Comparison of ENCODE assay signal across 35 cellular contexts in the genomic region with DNA sequence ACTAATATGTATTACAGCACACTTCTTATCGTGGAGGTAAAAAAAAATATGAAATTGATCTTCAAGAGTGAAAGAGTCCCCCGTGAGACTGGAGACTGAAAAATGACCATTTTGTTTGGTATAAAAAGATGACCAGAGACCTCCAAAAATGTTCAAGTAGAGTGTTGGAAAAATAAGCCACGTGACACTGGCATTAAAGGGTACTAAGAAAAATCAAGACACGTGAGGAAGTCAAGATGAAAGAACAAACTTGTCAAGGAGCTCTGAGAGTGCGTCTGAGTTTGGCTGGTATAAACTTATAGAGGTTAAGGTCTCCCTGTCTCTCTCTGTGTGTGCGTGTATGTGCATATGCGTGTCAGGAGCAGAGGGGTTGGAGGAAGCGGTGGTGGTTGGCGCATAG.
"Had no signal": no experiment of that assay in that cellular context is flagged by ENCODE, and none has a peak within 500 bp of the region (broad histone marks: within the 10 kb centered on the region; RNA-seq: fewer than 3 reads in every experiment).

No MANE protein-coding gene starts in this region.

- H3K27ac Mint-ChIP-seq: activated B cell treated with CpG ODN at 0.5 μM for 24 hours; activated CD4-positive, alpha-beta memory T cell treated with anti-CD3 and anti-CD28 coated beads for 36 hours; activated CD4-positive, alpha-beta T cell treated with anti-CD3 and anti-CD28 coated beads, Interleukin-2, amount 10 ng/mL, durations not matched to agents 24 days and 14 days; activated CD8-positive, alpha-beta T cell treated with anti-CD3 and anti-CD28 coated beads for 36 hours; activated naive CD4-positive, alpha-beta T cell treated with anti-CD3 and anti-CD28 coated beads for 36 hours; activated naive CD4-positive, alpha-beta T cell treated with anti-CD3 and anti-CD28 coated beads, Interleukin-2, amount 50 U/mL, for 72 hours; activated naive CD8-positive, alpha-beta T cell treated with anti-CD3 and anti-CD28 coated beads for 36 hours; activated T-cell treated with anti-CD3 and anti-CD28 coated beads, Interleukin-2, amount 50 U/mL, for 72 hours; activated T-helper 1 cell treated with anti-CD3 and anti-CD28 coated beads, Interleukin-12 subunit alpha, Interleukin-12 subunit beta, Interleukin-2, Interleukin-4 antibody, amounts not matched to agents 30 ng/mL and 10 ng/mL and 1 ng/mL, durations not matched to agents 14 hours and 24 hours and 36 hours; activated T-helper 17 cell treated with anti-CD3 and anti-CD28 coated beads, Interleukin-2, amount 50 U/mL, for 72 hours; T-helper 1 cell treated with Interleukin-12 subunit alpha and Interleukin-12 subunit beta and Interleukin-4 antibody, amounts not matched to agents 30 μg/mL and 1 μg/mL, for 36 hours; T-helper 2 cell treated with Interferon-gamma antibody and Interleukin-4, amounts not matched to agents 5 μg/mL and 100 μg/mL, for 36 hours had no signal

- DNase-seq: activated B cell treated with CpG ODN at 0.5 μM for 24 hours; activated CD4-positive, alpha-beta memory T cell treated with anti-CD3 and anti-CD28 coated beads for 36 hours; activated CD4-positive, alpha-beta T cell treated with anti-CD3 and anti-CD28 coated beads for 4 hours; activated CD4-positive, alpha-beta T cell treated with anti-CD3 and anti-CD28 coated beads, Interleukin-2, amount 10 ng/mL, durations not matched to agents 24 days and 14 days; activated CD4-positive, alpha-beta T cell treated with anti-CD3 and anti-CD28 coated beads, Interleukin-2, amount 50 U/mL, for 1 hour; activated CD4-positive, alpha-beta T cell treated with anti-CD3 and anti-CD28 coated beads, Interleukin-2, amount 50 U/mL, for 4 hours; activated CD4-positive, CD25-positive, alpha-beta regulatory T cell treated with anti-CD3 and anti-CD28 coated beads, Interleukin-2, amount 50 U/mL, for 72 hours; activated CD8-positive, alpha-beta memory T cell treated with anti-CD3 and anti-CD28 coated beads, Interleukin-2, amount 50 U/mL, for 4 hours; activated CD8-positive, alpha-beta T cell treated with anti-CD3 and anti-CD28 coated beads for 36 hours; activated effector memory CD4-positive, alpha-beta T cell treated with anti-CD3 and anti-CD28 coated beads, Interleukin-2, amount 50 U/mL, for 16 hours; activated gamma-delta T cell treated with Interleukin-2 at 50 U/mL for 16 hours; activated naive CD4-positive, alpha-beta T cell; activated naive CD4-positive, alpha-beta T cell treated with anti-CD3 and anti-CD28 coated beads for 36 hours; activated naive CD4-positive, alpha-beta T cell treated with anti-CD3 and anti-CD28 coated beads, Interleukin-2, amount 50 U/mL, for 16 hours; activated naive CD8-positive, alpha-beta T cell treated with anti-CD3 and anti-CD28 coated beads for 36 hours; activated T-cell treated with anti-CD3 and anti-CD28 coated beads for 4 hours; activated T-cell treated with anti-CD3 and anti-CD28 coated beads, Interleukin-2, amount 50 U/mL, for 1 hour; activated T-cell treated with anti-CD3 and anti-CD28 coated beads, Interleukin-2, amount 50 U/mL, for 4 hours; activated T-cell treated with anti-CD3 and anti-CD28 coated beads, Interleukin-2, amount 50 U/mL, for 72 hours; adrenal gland; amniotic stem cell; aorta; body of pancreas; brain microvascular endothelial cell; central memory CD4-positive, alpha-beta T cell; T-helper 2 cell; T-helper 9 cell had no signal

- H3K4me1 ChIP-seq: adrenal gland, body of pancreas, breast epithelium had no signal

- H3K27me3 Mint-ChIP-seq: activated B cell treated with CpG ODN at 0.5 μM for 24 hours; activated CD4-positive, alpha-beta memory T cell treated with anti-CD3 and anti-CD28 coated beads for 36 hours; activated CD4-positive, alpha-beta T cell treated with anti-CD3 and anti-CD28 coated beads, Interleukin-2, amount 10 ng/mL, durations not matched to agents 24 days and 14 days; activated CD8-positive, alpha-beta T cell treated with anti-CD3 and anti-CD28 coated beads for 36 hours; activated naive CD8-positive, alpha-beta T cell treated with anti-CD3 and anti-CD28 coated beads for 36 hours; activated T-helper 17 cell treated with anti-CD3 and anti-CD28 coated beads, Interleukin-2, amount 50 U/mL, for 72 hours had no signal

- H3K4me3 Mint-ChIP-seq: activated B cell treated with CpG ODN at 0.5 μM for 24 hours; activated CD4-positive, alpha-beta memory T cell treated with anti-CD3 and anti-CD28 coated beads for 36 hours; activated CD4-positive, alpha-beta T cell treated with anti-CD3 and anti-CD28 coated beads, Interleukin-2, amount 10 ng/mL, durations not matched to agents 24 days and 14 days; activated CD8-positive, alpha-beta T cell treated with anti-CD3 and anti-CD28 coated beads for 36 hours; activated naive CD4-positive, alpha-beta T cell treated with anti-CD3 and anti-CD28 coated beads for 36 hours; activated naive CD8-positive, alpha-beta T cell treated with anti-CD3 and anti-CD28 coated beads for 36 hours; activated T-cell treated with anti-CD3 and anti-CD28 coated beads, Interleukin-2, amount 50 U/mL, for 4 hours; activated T-cell treated with anti-CD3 and anti-CD28 coated beads, Interleukin-2, amount 50 U/mL, for 72 hours; activated T-helper 1 cell treated with anti-CD3 and anti-CD28 coated beads, Interleukin-12 subunit alpha, Interleukin-12 subunit beta, Interleukin-2, Interleukin-4 antibody, amounts not matched to agents 30 ng/mL and 10 ng/mL and 1 ng/mL, durations not matched to agents 14 hours and 24 hours and 36 hours; activated T-helper 17 cell treated with anti-CD3 and anti-CD28 coated beads, Interleukin-2, amount 50 U/mL, for 72 hours; T-helper 1 cell treated with Interleukin-12 subunit alpha and Interleukin-12 subunit beta and Interleukin-4 antibody, amounts not matched to agents 30 μg/mL and 1 μg/mL, for 36 hours; T-helper 2 cell treated with Interferon-gamma antibody and Interleukin-4, amounts not matched to agents 5 μg/mL and 100 μg/mL, for 36 hours had no signal

- H3K4me1 Mint-ChIP-seq: activated B cell treated with CpG ODN at 0.5 μM for 24 hours; activated CD4-positive, alpha-beta T cell treated with anti-CD3 and anti-CD28 coated beads, Interleukin-2, amount 10 ng/mL, durations not matched to agents 24 days and 14 days; activated naive CD8-positive, alpha-beta T cell treated with anti-CD3 and anti-CD28 coated beads for 36 hours; activated T-helper 17 cell treated with anti-CD3 and anti-CD28 coated beads, Interleukin-2, amount 50 U/mL, for 72 hours had no signal

- H3K36me3 Mint-ChIP-seq: activated CD4-positive, alpha-beta memory T cell treated with anti-CD3 and anti-CD28 coated beads for 36 hours; activated naive CD8-positive, alpha-beta T cell treated with anti-CD3 and anti-CD28 coated beads for 36 hours had no signal

- H3K9me3 ChIP-seq: adrenal gland, body of pancreas, breast epithelium had no signal

- FAIRE-seq: astrocyte, TTC549 had no signal

- H3K4me3 ChIP-seq: adrenal gland, body of pancreas, breast epithelium had no signal

- H3K36me3 ChIP-seq: adrenal gland, brain microvascular endothelial cell, breast epithelium had no signal

- H3K27ac ChIP-seq: adrenal gland, body of pancreas, brain microvascular endothelial cell, breast epithelium had no signal

- H3K27me3 ChIP-seq: adrenal gland, body of pancreas, brain microvascular endothelial cell, breast epithelium had no signal

- ATAC-seq: activated CD8-positive, alpha-beta T cell treated with anti-CD3 and anti-CD28 coated beads for 36 hours; activated naive CD4-positive, alpha-beta T cell treated with anti-CD3 and anti-CD28 coated beads, Interleukin-2, amount 50 U/mL, for 72 hours; activated T-cell treated with anti-CD3 and anti-CD28 coated beads, Interleukin-2, amount 50 U/mL, for 4 hours; activated T-cell treated with anti-CD3 and anti-CD28 coated beads, Interleukin-2, amount 50 U/mL, for 72 hours; activated T-helper 17 cell treated with anti-CD3 and anti-CD28 coated beads, Interleukin-2, amount 50 U/mL, for 72 hours; body of pancreas had no signal
